ENCODE assay signal across 1 cellular context in genomic region chr2:73828818-73829570, GRCh38.
TF ChIP-seq lines count a peak whose summit lies in the region.

STAMBP (plus strand) TSS chr2:73828961; CDS start chr2:73830857, 1,896 bp downstream.

TF ChIP-seq in HCT116, 20 proteins besides CTCF, POLR2A, EP300 and RAD21 (continued from another document):
- TF ChIP-seq ZBTB33 (IDR thresholded peaks at IDR 0.05; ENCODE audit: extremely low read depth, insufficient replicate concordance, low read length) = no peak
- no peak for TF ChIP-seq EZH2 (IDR thresholded peaks at IDR 0.05)
- peak; percentile 87 for TF ChIP-seq ZFX (IDR thresholded peaks at IDR 0.05)
- peak; percentile 52 for TF ChIP-seq ELF1 (IDR thresholded peaks at IDR 0.05; ENCODE audit: borderline replicate concordance, low read depth)
- TF ChIP-seq SRF (IDR thresholded peaks at IDR 0.05; ENCODE audit: low read depth) = no peak
- peak; percentile 99 for TF ChIP-seq YY1 (IDR thresholded peaks at IDR 0.05; ENCODE audit: extremely low read depth, insufficient replicate concordance, low read depth, low read length)
- peak; percentile 87 for TF ChIP-seq EGR1 (IDR thresholded peaks at IDR 0.05; ENCODE audit: low read depth)
- TF ChIP-seq POLR2AphosphoS5 (IDR thresholded peaks at IDR 0.05; ENCODE audit: low read depth, low read length) = peak; percentile 83
- no peak for TF ChIP-seq REST (IDR thresholded peaks at IDR 0.05; ENCODE audit: low read depth)
- TF ChIP-seq SP1 (IDR thresholded peaks at IDR 0.05; ENCODE audit: low read depth) = peak; percentile 70
- TF ChIP-seq MAX (IDR thresholded peaks at IDR 0.05) = peak; percentile 33; the same call in 1 of the 2 replicates
- TF ChIP-seq ZNF274 (IDR thresholded peaks at IDR 0.05; ENCODE audit: low read depth, low read length) = no peak
- TF ChIP-seq CBX3 (IDR thresholded peaks at IDR 0.05; ENCODE audit: low read depth) = no peak
- TF ChIP-seq TCF7L2 (IDR thresholded peaks at IDR 0.05; ENCODE audit: borderline replicate concordance, extremely low read depth, insufficient read depth, insufficient read length) = no peak
